16 cellular contexts compared by ENCODE assay signal in genomic region chrX:112368371-112368770, GRCh38.
DNase-seq lines count a peak whose midpoint lies in the region; ATAC-seq and TF ChIP-seq lines count a peak whose summit lies in the region.
"Had no signal": no experiment of that assay in that cellular context is flagged by ENCODE, and none has a peak within 500 bp of the region (broad histone marks: within the 10 kb centered on the region; RNA-seq: fewer than 3 reads in every experiment).

No MANE protein-coding gene starts in this region.

- H3K36me3 Mint-ChIP-seq in MCF 10A (ENCODE audit: insufficient read depth, unreplicated experiment) = no peaks in the 10 kb centered on the region
- no peaks in the 10 kb centered on the region for H3K36me3 Mint-ChIP-seq in endodermal cell (ENCODE audit: low read depth)
- H3K36me3 Mint-ChIP-seq in type B pancreatic cell = no peaks in the 10 kb centered on the region

- peaks cover 63% of the 10 kb centered on the region for H3K27me3 Mint-ChIP-seq in MCF 10A (ENCODE audit: insufficient read depth, unreplicated experiment)
- H3K27me3 Mint-ChIP-seq in endodermal cell (ENCODE audit: insufficient read depth) = no peaks in the 10 kb centered on the region
- H3K27me3 Mint-ChIP-seq in type B pancreatic cell = peaks cover 3% of the 10 kb centered on the region

- H2AFZ ChIP-seq in mammary epithelial cell (ENCODE audit: low read depth, low read length) = no peak overlapping the region
- H2AFZ ChIP-seq: parathyroid adenoma had no signal

- 27% methylated on average over 3 of the region's 3 CpGs for WGBS in mammary epithelial cell (ENCODE audit: low coverage, missing lambda C conversion rate)
- 17% methylated on average over 2 of the region's 3 CpGs; no CpG with 5 or more reads in 1 of the 2 experiments for WGBS in endodermal cell (ENCODE audit: insufficient coverage in 1 of 2, insufficient read length in 1 of 2), 2 experiments

- H3K36me3 ChIP-seq in mammary epithelial cell (ENCODE audit: insufficient read depth, low read length) (no peaks in the 10 kb centered on the region), endodermal cell (ENCODE audit: control insufficient read depth, insufficient read depth, low read length) (no peaks in the 10 kb centered on the region)
- H3K36me3 ChIP-seq: cardiac muscle cell had no signal

- no peaks in the 10 kb centered on the region for H3K9me3 Mint-ChIP-seq in MCF 10A (ENCODE audit: unreplicated experiment)
- no peaks in the 10 kb centered on the region for H3K9me3 Mint-ChIP-seq in endodermal cell
- no peaks in the 10 kb centered on the region for H3K9me3 Mint-ChIP-seq in type B pancreatic cell

- H3K4me3 Mint-ChIP-seq in MCF 10A (ENCODE audit: unreplicated experiment) (no peak overlapping the region), endodermal cell (no peak overlapping the region), type B pancreatic cell (no peak overlapping the region)

- intact Hi-C loops in MCF 10A (cut with micrococcal nuclease) (loop anchor here (1.0 to 10.0 kb wide), 3 partner anchors 224 to 326 kb away; no protein-coding TSS in a partner anchor), mammary epithelial cell (cut with micrococcal nuclease) (no loop called here)

- H3K79me2 ChIP-seq in mammary epithelial cell (ENCODE audit: insufficient read depth, low read length) = no peaks in the 10 kb centered on the region
- H3K79me2 ChIP-seq: parathyroid adenoma had no signal

- H4K20me1 ChIP-seq in mammary epithelial cell (ENCODE audit: insufficient read depth, low read length) = no peaks in the 10 kb centered on the region

- CTCF ChIA-PET in MCF 10A (lab: Yijun Ruan, JAX) = interaction anchor here (0.6 to 1.1 kb wide), 3 partner anchors 23 to 499 kb away, joined by 3 to 5 read pairs (median 3); no protein-coding TSS in a partner anchor
- CTCF ChIA-PET in mammary epithelial cell (lab: Charles Lee; ENCODE audit: low non-redundant PET) = no interaction called here

- H3K27me3 ChIP-seq in mammary epithelial cell (ENCODE audit: insufficient read depth, low read length) = no peaks in the 10 kb centered on the region
- no peaks in the 10 kb centered on the region for H3K27me3 ChIP-seq in endodermal cell (ENCODE audit: control insufficient read depth, insufficient read depth, low read length, poor library complexity, severe bottlenecking)
- H3K27me3 ChIP-seq: cardiac muscle cell had no signal

- H3K9ac ChIP-seq in mammary epithelial cell (ENCODE audit: insufficient read depth, low read length) (no peak overlapping the region), endodermal cell (ENCODE audit: extremely low read depth, low read length, poor library complexity, severe bottlenecking) (no peak overlapping the region)
- H3K9ac ChIP-seq: parathyroid adenoma had no signal

- H3K27ac Mint-ChIP-seq in MCF 10A (ENCODE audit: low read depth, unreplicated experiment) (no peak overlapping the region), endodermal cell (no peak overlapping the region), type B pancreatic cell (no peak overlapping the region)

- POLR2A ChIA-PET in MCF 10A (lab: Yijun Ruan, JAX) = no interaction called here

- H3K9me3 ChIP-seq in mammary epithelial cell (replicated peaks; ENCODE audit: insufficient read depth, low read length) (peaks cover 2% of the 10 kb centered on the region), endodermal cell (ENCODE audit: control insufficient read depth, low read length) (no peaks in the 10 kb centered on the region)

- H3K4me1 Mint-ChIP-seq in MCF 10A (ENCODE audit: insufficient read depth, unreplicated experiment) (no peaks in the 10 kb centered on the region), endodermal cell (peaks cover 10% of the 10 kb centered on the region), type B pancreatic cell (ENCODE audit: unreplicated experiment) (no peaks in the 10 kb centered on the region)

- DNase-seq in MCF 10A (ENCODE audit: unreplicated experiment) (peak; percentile 18), mammary epithelial cell (no peak), NCI-H69 (lab: John Stamatoyannopoulos, UW) (peak; percentile 3), endodermal cell (peak; percentile 65), type B pancreatic cell (ENCODE audit: extremely low spot score, unreplicated experiment) (no peak), SHP77 treated with DMSO at 0.1 percent for 48 hours (lab: John Stamatoyannopoulos, UW) (no peak)
- DNase-seq: activated CD4-positive, alpha-beta T cell treated with anti-CD3 and anti-CD28 coated beads, Interleukin-2, amount 50 U/mL, for 48 hours; activated effector memory CD4-positive, alpha-beta T cell treated with anti-CD3 and anti-CD28 coated beads, Interleukin-2, amount 50 U/mL, for 16 hours; EL; mesenchymal stem cell; NCI-H748 treated with DMSO at 0.1 percent for 48 hours had no signal

- no peak for ATAC-seq in HG02870 (IDR thresholded peaks at IDR 0.05; ENCODE audit: unreplicated experiment)
- no peak for ATAC-seq in HG03196 (IDR thresholded peaks at IDR 0.05; ENCODE audit: unreplicated experiment)

- BruUV-seq in MCF 10A (replicated peaks; lab: Mats Ljungman, UMichigan) = no TSS peak
- BruUV-seq in mammary epithelial cell (replicated peaks; lab: Mats Ljungman, UMichigan) = no TSS peak

- in situ Hi-C loops in mammary epithelial cell (cut with MboI; ENCODE audit: low sequenced_read_pairs in 2 of 2) = no loop called here

- H3K4me1 ChIP-seq in mammary epithelial cell (ENCODE audit: insufficient read depth, low read length) = no peaks in the 10 kb centered on the region
- H3K4me1 ChIP-seq in endodermal cell (ENCODE audit: control insufficient read depth, insufficient read depth, low read length) = no peaks in the 10 kb centered on the region
- H3K4me1 ChIP-seq: parathyroid adenoma had no signal

- H3K27ac ChIP-seq in mammary epithelial cell (ENCODE audit: insufficient read depth, low read depth, low read length) (no peak overlapping the region), endodermal cell (ENCODE audit: low read depth, low read length) (no peak overlapping the region)
- H3K27ac ChIP-seq: cardiac muscle cell, epithelial cell of prostate, parathyroid adenoma had no signal

- TF ChIP-seq CTCF in MCF 10A (IDR thresholded peaks at IDR 0.05; ENCODE audit: unreplicated experiment) (peak; percentile 48), mammary epithelial cell (conservative IDR thresholded peaks at IDR 0.05 in 1 of 2, IDR thresholded peaks at IDR 0.05 in 1 of 2; ENCODE audit: extremely low read depth in 1 of 2, insufficient read depth in 1 of 2, low read depth in 1 of 2, low read length in 2 of 2) (peak in 1 of 2 donors; percentile 10), endodermal cell (conservative IDR thresholded peaks at IDR 0.05) (peak; percentile 87), type B pancreatic cell (conservative IDR thresholded peaks at IDR 0.05) (peak; percentile 65)

- H3K4me3 ChIP-seq in mammary epithelial cell (replicated peaks in 1 of 3; ENCODE audit: insufficient read depth in 1 of 3, low read depth in 2 of 3, low read length in 3 of 3) = no peak overlapping the region
- no peak overlapping the region for H3K4me3 ChIP-seq in endodermal cell (ENCODE audit: low read length)
- H3K4me3 ChIP-seq: cardiac muscle cell had no signal

- no peak overlapping the region for H3K4me2 ChIP-seq in mammary epithelial cell (ENCODE audit: insufficient read depth, low read depth, low read length)

- dilution Hi-C loops in mammary epithelial cell (cut with HindIII; ENCODE audit: low sequenced_read_pairs) = no loop called here

Comparison
In these comparisons a context has a peak if more than half of its experiments do, and no peak if none do; other contexts are left out.
1. DNase-seq: peak in MCF 10A (single experiment), NCI-H69 (single experiment) and endodermal cell (single experiment); none in mammary epithelial cell (single experiment), type B pancreatic cell (single experiment) and SHP77 treated with DMSO at 0.1 percent for 48 hours (single experiment).